Comparison of ENCODE assay signal across 16 cellular contexts in the genomic region with DNA sequence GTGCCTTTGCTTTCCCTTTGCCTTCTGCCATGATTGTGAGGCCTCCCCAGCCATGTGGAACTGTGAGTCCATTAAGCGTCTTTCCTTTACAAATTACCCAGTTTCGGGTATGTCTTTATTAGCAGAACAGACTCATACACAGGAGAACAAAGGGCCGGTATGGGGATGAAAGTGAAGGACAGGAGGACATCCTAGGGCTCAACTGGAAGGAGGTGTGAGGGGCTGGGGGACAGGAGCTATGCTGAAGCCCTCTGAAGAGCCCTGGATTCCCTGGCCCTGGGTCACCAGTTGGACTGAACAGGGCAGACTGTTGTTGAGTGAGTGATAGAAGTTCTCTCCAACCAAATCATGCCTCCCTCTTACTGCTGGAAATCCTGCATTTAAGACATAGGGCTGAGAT.
DNase-seq lines count a peak whose midpoint lies in the region; ATAC-seq lines count a peak whose summit lies in the region.
"Had no signal": no experiment of that assay in that cellular context is flagged by ENCODE, and none has a peak within 500 bp of the region (broad histone marks: within the 10 kb centered on the region; RNA-seq: fewer than 3 reads in every experiment).

No MANE protein-coding gene starts in this region.

- peak overlapping the region; percentile 58 for H3K27ac Mint-ChIP-seq in activated CD8-positive, alpha-beta memory T cell treated with anti-CD3 and anti-CD28 coated beads, Interleukin-2, amount 10 ng/mL, durations not matched to agents 7 days and 5 days
- peak overlapping the region in 2 of 3 donors; percentile 67 for H3K27ac Mint-ChIP-seq in CD4-positive, CD25-positive, alpha-beta regulatory T cell
- H3K27ac Mint-ChIP-seq in T-helper 17 cell, result peak overlapping the region; percentile 77
- H3K27ac Mint-ChIP-seq in immature natural killer cell, result peak overlapping the region; percentile 21 to 93 (median 78)

- H3K27me3 ChIP-seq in CD4-positive, CD25-positive, alpha-beta regulatory T cell (ENCODE audit: control insufficient read depth, insufficient read depth, low read length), result no peaks in the 10 kb centered on the region

- no peaks in the 10 kb centered on the region for H3K9me3 Mint-ChIP-seq in activated CD8-positive, alpha-beta memory T cell treated with anti-CD3 and anti-CD28 coated beads, Interleukin-2, amount 10 ng/mL, durations not matched to agents 7 days and 5 days (ENCODE audit: low read depth)
- peaks cover 0 to 2% (median 0%) of the 10 kb centered on the region in 7 donors for H3K9me3 Mint-ChIP-seq in CD4-positive, CD25-positive, alpha-beta regulatory T cell
- no peaks in the 10 kb centered on the region for H3K9me3 Mint-ChIP-seq in immature natural killer cell

- no peak overlapping the region for H3K4me3 Mint-ChIP-seq in activated CD8-positive, alpha-beta memory T cell treated with anti-CD3 and anti-CD28 coated beads, Interleukin-2, amount 10 ng/mL, durations not matched to agents 7 days and 5 days
- peak overlapping the region in 1 of 4 donors; percentile 62 for H3K4me3 Mint-ChIP-seq in CD4-positive, CD25-positive, alpha-beta regulatory T cell
- no peak overlapping the region for H3K4me3 Mint-ChIP-seq in T-helper 17 cell
- H3K4me3 Mint-ChIP-seq in immature natural killer cell, result peak overlapping the region in 1 of 5 donors; percentile 38

- peaks cover 55% of the 10 kb centered on the region for H3K4me1 Mint-ChIP-seq in activated CD8-positive, alpha-beta memory T cell treated with anti-CD3 and anti-CD28 coated beads, Interleukin-2, amount 10 ng/mL, durations not matched to agents 7 days and 5 days
- peaks cover 10 to 35% (median 23%) of the 10 kb centered on the region in 4 donors for H3K4me1 Mint-ChIP-seq in CD4-positive, CD25-positive, alpha-beta regulatory T cell
- H3K4me1 Mint-ChIP-seq in T-helper 17 cell (peaks cover 43% of the 10 kb centered on the region), immature natural killer cell (peaks cover 53 to 60% of the 10 kb centered on the region in 2 donors)

- H3K4me3 ChIP-seq in CD4-positive, CD25-positive, alpha-beta regulatory T cell (ENCODE audit: low read depth, low read length), result no peak overlapping the region

- ATAC-seq in activated CD8-positive, alpha-beta memory T cell treated with anti-CD3 and anti-CD28 coated beads, Interleukin-2, amount 10 ng/mL, durations not matched to agents 7 days and 5 days, result no peak
- ATAC-seq in CD4-positive, CD25-positive, alpha-beta regulatory T cell (ENCODE audit: low read depth in 2 of 2), result no peak
- ATAC-seq in T-helper 17 cell, result no peak
- ATAC-seq in GM21390 (IDR thresholded peaks at IDR 0.05; ENCODE audit: unreplicated experiment), result no peak

- H3K36me3 Mint-ChIP-seq in activated CD8-positive, alpha-beta memory T cell treated with anti-CD3 and anti-CD28 coated beads, Interleukin-2, amount 10 ng/mL, durations not matched to agents 7 days and 5 days, result peaks cover 41% of the 10 kb centered on the region
- peaks cover 35% of the 10 kb centered on the region for H3K36me3 Mint-ChIP-seq in CD4-positive, CD25-positive, alpha-beta regulatory T cell
- H3K36me3 Mint-ChIP-seq in T-helper 17 cell (ENCODE audit: low read depth) (peaks cover 11% of the 10 kb centered on the region), immature natural killer cell (peaks cover 19 to 43% (median 31%) of the 10 kb centered on the region in 3 donors)

- no peak for DNase-seq in activated CD8-positive, alpha-beta memory T cell treated with anti-CD3 and anti-CD28 coated beads, Interleukin-2, amount 10 ng/mL, durations not matched to agents 7 days and 5 days
- DNase-seq in activated CD8-positive, alpha-beta memory T cell treated with anti-CD3 and anti-CD28 coated beads, Interleukin-2, amount 50 U/mL, for 4 hours, result no peak
- no peak for DNase-seq in CD4-positive, CD25-positive, alpha-beta regulatory T cell
- DNase-seq in T-helper 17 cell (no peak), immature natural killer cell (no peak), inferior parietal cortex (ENCODE audit: extremely low spot score) (no peak), NCI-H2171 (lab: John Stamatoyannopoulos, UW) (no peak)
- DNase-seq: C1 segment of cervical spinal cord, Calu3, H7, KBM-7, NCI-H1436 treated with DMSO at 0.1 percent for 48 hours, NCI-H2081, NCI-H226, NCI-H526 treated with DMSO at 0.1 percent for 48 hours had no signal

- peaks cover 4% of the 10 kb centered on the region for H3K27me3 Mint-ChIP-seq in activated CD8-positive, alpha-beta memory T cell treated with anti-CD3 and anti-CD28 coated beads, Interleukin-2, amount 10 ng/mL, durations not matched to agents 7 days and 5 days
- H3K27me3 Mint-ChIP-seq in CD4-positive, CD25-positive, alpha-beta regulatory T cell, result peaks cover 10% of the 10 kb centered on the region
- H3K27me3 Mint-ChIP-seq in T-helper 17 cell, result no peaks in the 10 kb centered on the region
- peaks cover 8 to 12% (median 9%) of the 10 kb centered on the region in 3 donors for H3K27me3 Mint-ChIP-seq in immature natural killer cell (ENCODE audit: low read depth in 3 of 3)

- no peak overlapping the region for H3K27ac ChIP-seq in CD4-positive, CD25-positive, alpha-beta regulatory T cell (ENCODE audit: insufficient read depth, low read length, poor library complexity, severe bottlenecking)

- no peaks in the 10 kb centered on the region for H3K9me3 ChIP-seq in CD4-positive, CD25-positive, alpha-beta regulatory T cell (ENCODE audit: control insufficient read depth in 2 of 2, low read length in 2 of 2)
- H3K9me3 ChIP-seq in T-helper 17 cell (ENCODE audit: control insufficient read depth, low read length, poor library complexity, severe bottlenecking), result no peaks in the 10 kb centered on the region

- peaks cover 16% of the 10 kb centered on the region for H3K4me1 ChIP-seq in CD4-positive, CD25-positive, alpha-beta regulatory T cell (ENCODE audit: control insufficient read depth, insufficient read depth, low read length, poor library complexity, severe bottlenecking)

- H3K36me3 ChIP-seq in CD4-positive, CD25-positive, alpha-beta regulatory T cell (ENCODE audit: control insufficient read depth, insufficient read depth, low read length), result peaks cover 12% of the 10 kb centered on the region

- CTCF ChIA-PET in activated CD8-positive, alpha-beta memory T cell treated with anti-CD3 and anti-CD28 coated beads, Interleukin-2, amount 10 ng/mL, durations not matched to agents 7 days and 5 days (lab: Charles Lee), result interaction anchor here (1.2 to 1.5 kb wide), 2 partner anchors 8 to 14 kb away, joined by 3 to 4 read pairs; no protein-coding TSS in a partner anchor
